In the genomic region with DNA sequence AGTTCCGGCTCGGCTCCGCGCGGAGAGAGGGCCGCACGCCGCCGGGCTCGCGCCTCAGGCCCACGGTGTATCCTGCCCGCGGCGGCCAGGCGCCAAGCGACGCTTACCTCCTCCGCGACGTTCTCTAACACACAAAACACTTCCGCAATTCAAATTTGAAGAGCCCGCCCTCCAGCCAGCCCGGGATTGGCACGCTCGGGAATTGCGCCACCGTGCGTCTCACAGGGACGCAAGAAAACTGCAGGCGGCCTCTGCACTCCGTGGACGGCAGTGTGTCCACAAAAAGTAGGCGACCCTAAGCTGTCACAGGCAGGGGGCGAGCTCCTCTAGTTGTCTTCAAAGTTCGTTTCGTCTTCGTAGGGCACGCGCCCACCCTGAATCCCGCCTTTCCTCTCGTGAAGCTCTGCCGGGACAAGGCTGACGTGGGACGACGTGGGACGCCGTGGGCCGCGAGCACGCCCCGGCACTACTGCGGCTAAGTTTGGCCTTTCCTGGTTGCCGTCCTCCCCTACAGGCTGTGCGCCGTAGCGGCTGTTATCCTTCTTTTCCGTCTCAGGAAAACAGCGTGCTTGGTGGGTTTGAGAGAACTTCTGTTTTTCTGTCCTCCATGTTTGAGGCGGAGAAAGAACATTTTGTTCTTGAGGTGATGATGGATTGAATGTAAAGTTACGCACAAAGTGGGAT, we compare ENCODE assay signal across 8 cellular contexts. TPM values are rescaled to one million over a fixed set of nuclear protein-coding genes. Genes with fewer than 3 reads are reported as not detected.
A peak's percentile ranks its signal among the peaks of the same experiment; 100 is the strongest.
DNase-seq lines count a peak whose midpoint lies in the region; ATAC-seq, FAIRE-seq and TF ChIP-seq lines count a peak whose summit lies in the region.

TSS of gene MIS18BP1 (minus strand) at position 133 of the 684 bp plus-strand sequence. CDS start 5,916 bp downstream, outside the sequence.

- H3K27ac ChIP-seq in pancreas: peak within 1 kb of the TSS; percentile 86 to 92 (median 90)
- H3K27ac ChIP-seq in tibial artery: peak within 1 kb of the TSS; percentile 80 to 85

- H3K4me1 ChIP-seq in pancreas (peaks cover 0 to 6% (median 4%) of the 10 kb centered on the region in 3 donors), tibial artery (peaks cover 0 to 19% (median 12%) of the 10 kb centered on the region in 4 donors)

- H3K36me3 ChIP-seq in pancreas: no peaks in the 10 kb centered on the region
- H3K36me3 ChIP-seq in tibial artery: no peaks in the 10 kb centered on the region

- WGBS in pancreas, 2 donors: 1% methylated on average over 57 to 61 of the region's 61 CpGs

- intact Hi-C loops in Right ventricle myocardium superior (cut with DNase I): no loop called here
- intact Hi-C loops in pancreas (cut with DNase I): no loop called here
- intact Hi-C loops in tibial artery (cut with DNase I; ENCODE audit: low total_unique reads): loop anchor here (10.0 kb wide), 1 partner anchor 118 kb away; the partner anchor contains the start of genes FANCM and FKBP3

- no peaks in the 10 kb centered on the region for H3K27me3 ChIP-seq in pancreas
- no peaks in the 10 kb centered on the region for H3K27me3 ChIP-seq in tibial artery

- no peak for FAIRE-seq in pancreas (lab: Jason Lieb, UNC)

- no peaks in the 10 kb centered on the region for H3K9me3 ChIP-seq in pancreas
- H3K9me3 ChIP-seq in tibial artery: peaks cover 0 to 6% (median 6%) of the 10 kb centered on the region in 3 donors

- DNase-seq in NCI-H1417 (lab: John Stamatoyannopoulos, UW): peak; percentile 88 to 98 (median 95)
- DNase-seq in SW 1271 (lab: John Stamatoyannopoulos, UW): peak; percentile 98
- peak; percentile 83 for DNase-seq in activated naive CD8-positive, alpha-beta T cell treated with anti-CD3 and anti-CD28 coated beads, Interleukin-2, amount 50 U/mL, for 16 hours (ENCODE audit: low read depth, low spot score)
- DNase-seq in Right ventricle myocardium superior: peak; percentile 97
- peak; percentile 92 to 97 (median 94) for DNase-seq in pancreas
- peak; percentile 94 to 96 for DNase-seq in tibial artery

- peak; percentile 76 for ATAC-seq in HG02763 (IDR thresholded peaks at IDR 0.05; ENCODE audit: unreplicated experiment)
- ATAC-seq in Right ventricle myocardium superior (ENCODE audit: poor library complexity): peak; percentile 98
- peak; percentile 93 to 98 (median 96) for ATAC-seq in pancreas

- TF ChIP-seq CTCF in GM12874 (IDR thresholded peaks at IDR 0.05; ENCODE audit: insufficient read depth, low read depth, low read length) (peak; percentile 85), pancreas (IDR thresholded peaks at IDR 0.05) (peak; percentile 50 to 79 (median 69)), tibial artery (IDR thresholded peaks at IDR 0.05) (peak; percentile 53 to 55)

- H3K4me3 ChIP-seq in pancreas (peak within 1 kb of the TSS; percentile 51 to 80 (median 72)), tibial artery (peak within 1 kb of the TSS; percentile 74 to 84)

RNA-seq across cellular contexts. Expression of gene MIS18BP1, which starts in this region (rescaled TPM):
- total RNA-seq in Right ventricle myocardium superior: 6.7 TPM
- 10 to 100 TPM in 1 of 6 donors, 1 to 10 TPM in 5; 4.4 to 13.6 (median 7.2) TPM for total RNA-seq in pancreas
- polyA plus RNA-seq in pancreas: 1 to 10 TPM; 3.8 to 8.2 TPM

Comparison
In these comparisons a context has a peak if more than half of its experiments do, and no peak if none do; other contexts are left out.
1. Peak in every context shown above with its lines: DNase-seq, ATAC-seq, H3K4me3 ChIP-seq and H3K27ac ChIP-seq.